Comparison of ENCODE assay signal across 1 cellular context in genomic region chr11:46766656-46767055, GRCh38.
TF ChIP-seq lines count a peak whose summit lies in the region.

No MANE protein-coding gene starts in this region.

TF ChIP-seq in GM23338, 12 proteins besides CTCF, POLR2A, EP300 and RAD21 (continued from another document):
- no peak for TF ChIP-seq REST (IDR thresholded peaks at IDR 0.05; ENCODE audit: unreplicated experiment)
- TF ChIP-seq ZNF114 (CRISPR knock-in tag; IDR thresholded peaks at IDR 0.05), result no peak
- no peak for TF ChIP-seq CREB1 (CRISPR knock-in tag; IDR thresholded peaks at IDR 0.05; ENCODE audit: low read depth)
- no peak for TF ChIP-seq POLR2AphosphoS5 (IDR thresholded peaks at IDR 0.05; ENCODE audit: low read depth)
- TF ChIP-seq JUNB (IDR thresholded peaks at IDR 0.05; ENCODE audit: unreplicated experiment), result no peak
- TF ChIP-seq ZNF331 (CRISPR knock-in tag; IDR thresholded peaks at IDR 0.05; ENCODE audit: low read depth), result no peak
- TF ChIP-seq EZH2 (IDR thresholded peaks at IDR 0.05; ENCODE audit: low read depth, unreplicated experiment), result no peak
